Comparison of ENCODE assay signal across 9 cellular contexts in genomic region chr3:63937661-63938651, GRCh38. TPM values are rescaled to one million over a fixed set of nuclear protein-coding genes. Genes with fewer than 3 reads are reported as not detected.
DNase-seq lines count a peak whose midpoint lies in the region; ATAC-seq, FAIRE-seq and TF ChIP-seq lines count a peak whose summit lies in the region.
"Had no signal": no experiment of that assay in that cellular context is flagged by ENCODE, and none has a peak within 500 bp of the region (broad histone marks: within the 10 kb centered on the region; RNA-seq: fewer than 3 reads in every experiment).

No MANE protein-coding gene starts in this region.

- intact Hi-C loops in body of pancreas (cut with DNase I) = no loop called here
- intact Hi-C loops in aorta (cut with DNase I) = no loop called here

- no peaks in the 10 kb centered on the region for H3K36me3 ChIP-seq in CD8-positive, alpha-beta memory T cell (ENCODE audit: insufficient read depth, low read length)
- H3K36me3 ChIP-seq in body of pancreas (replicated peaks in 1 of 2; ENCODE audit: insufficient read depth in 1 of 2, low read depth in 2 of 2) (no peaks in the 10 kb centered on the region), aorta (ENCODE audit: control insufficient read depth in 1 of 2, insufficient read depth in 2 of 2, low read length in 1 of 2) (no peaks in the 10 kb centered on the region)

- no peak overlapping the region for H3K27ac ChIP-seq in CD8-positive, alpha-beta memory T cell (ENCODE audit: low read depth, low read length)
- H3K27ac ChIP-seq in body of pancreas (peak overlapping the region; percentile 32 to 54 (median 49)), aorta (ENCODE audit: low read depth in 1 of 2, low read length in 2 of 2) (no peak overlapping the region)

- H3K4me3 ChIP-seq in CD8-positive, alpha-beta memory T cell (ENCODE audit: low read length) = no peak overlapping the region
- H3K4me3 ChIP-seq in body of pancreas (no peak overlapping the region), aorta (ENCODE audit: low read length in 2 of 2) (no peak overlapping the region)

- H3K9me3 Mint-ChIP-seq in CD8-positive, alpha-beta memory T cell = no peaks in the 10 kb centered on the region

- H3K9me3 ChIP-seq in CD8-positive, alpha-beta memory T cell (ENCODE audit: low read length) = no peaks in the 10 kb centered on the region
- H3K9me3 ChIP-seq in body of pancreas (no peaks in the 10 kb centered on the region), aorta (ENCODE audit: control insufficient read depth, low read length) (no peaks in the 10 kb centered on the region)

- peak overlapping the region in 2 of 7 donors; percentile 2 to 13 for H3K4me3 Mint-ChIP-seq in CD8-positive, alpha-beta memory T cell

- FAIRE-seq in urothelium cell line (lab: Jason Lieb, UNC) = no peak

- POLR2A ChIA-PET in CD8-positive, alpha-beta memory T cell (lab: Charles Lee) = no interaction called here

- CTCF ChIA-PET in CD8-positive, alpha-beta memory T cell (lab: Charles Lee) = interaction anchor here (1.2 to 4.1 kb wide), 2 partner anchors 24 to 40 kb away, joined by 3 to 13 read pairs; no protein-coding TSS in a partner anchor

- peaks cover 0 to 4% (median 0%) of the 10 kb centered on the region in 3 donors for H3K36me3 Mint-ChIP-seq in CD8-positive, alpha-beta memory T cell

- ATAC-seq in GM19455 (IDR thresholded peaks at IDR 0.05; ENCODE audit: unreplicated experiment) (peak; percentile 63), HG03439 (IDR thresholded peaks at IDR 0.05; ENCODE audit: unreplicated experiment) (peak; percentile 60), body of pancreas (peak; percentile 57), aorta (ENCODE audit: low FRiP score) (no peak)

- no peak for TF ChIP-seq POLR2A in body of pancreas (IDR thresholded peaks at IDR 0.05)

- peak in 1 of 5 donors; percentile 13 for DNase-seq in CD8-positive, alpha-beta memory T cell
- peak in 1 of 4 donors; percentile 39 for DNase-seq in body of pancreas
- no peak for DNase-seq in aorta
- no peak for DNase-seq in urothelium cell line (ENCODE audit: low spot score)
- no peak for DNase-seq in kidney glomerular epithelial cell (lab: John Stamatoyannopoulos, UW)
- no peak for DNase-seq in stimulated activated CD4-positive, alpha-beta T cell treated with anti-CD3 and anti-CD28 coated beads, Interleukin-4, amount 100 ng/mL, for 4 hours

- peak overlapping the region; percentile 5 to 94 (median 72) for H3K27ac Mint-ChIP-seq in CD8-positive, alpha-beta memory T cell

- peaks cover 63 to 95% (median 87%) of the 10 kb centered on the region in 3 donors for H3K4me1 Mint-ChIP-seq in CD8-positive, alpha-beta memory T cell

- H3K27me3 ChIP-seq in CD8-positive, alpha-beta memory T cell (ENCODE audit: insufficient read depth, low read length, poor library complexity, severe bottlenecking) = no peaks in the 10 kb centered on the region
- H3K27me3 ChIP-seq in body of pancreas (no peaks in the 10 kb centered on the region), aorta (ENCODE audit: control insufficient read depth in 1 of 2, insufficient read depth in 2 of 2, low read length in 1 of 2) (no peaks in the 10 kb centered on the region)

- no peaks in the 10 kb centered on the region for H3K27me3 Mint-ChIP-seq in CD8-positive, alpha-beta memory T cell

- 33 to 43% methylated on average over 6 of the region's 6 CpGs for WGBS in body of pancreas, 2 donors
- WGBS in aorta, 2 donors = 85% methylated on average over 6 of the region's 6 CpGs

- H3K4me1 ChIP-seq in CD8-positive, alpha-beta memory T cell (ENCODE audit: insufficient read depth, low read length) = peaks cover 24% of the 10 kb centered on the region
- H3K4me1 ChIP-seq in body of pancreas (peaks cover 96% of the 10 kb centered on the region), aorta (ENCODE audit: control insufficient read depth in 1 of 2, insufficient read depth in 2 of 2, low read length in 2 of 2) (peaks cover 0 to 6% of the 10 kb centered on the region in 2 donors)

- TF ChIP-seq CTCF in body of pancreas (IDR thresholded peaks at IDR 0.05) = no peak

RNA-seq across cellular contexts. Expression of gene SCAANT1, which starts 25.8 kb away (rescaled TPM):
- total RNA-seq in CD8-positive, alpha-beta memory T cell = not detected
- not detected for polyA plus RNA-seq in CD8-positive, alpha-beta memory T cell
- total RNA-seq in body of pancreas (not detected), aorta (not detected)
- polyA plus RNA-seq in aorta = not detected
- total RNA-seq: myocyte had no signal

Comparison
In these comparisons a context has a peak if more than half of its experiments do, and no peak if none do; other contexts are left out.
1. H3K27ac ChIP-seq: peak in body of pancreas (4 of 4); none in CD8-positive, alpha-beta memory T cell (single experiment) and aorta (0 of 2).